Comparison of ENCODE assay signal across 1 cellular context in genomic region chr13:33542309-33543088, GRCh38.
TF ChIP-seq lines count a peak whose summit lies in the region.

No MANE protein-coding gene starts in this region.

TF ChIP-seq in HepG2, 621 proteins besides CTCF, POLR2A, EP300 and RAD21 (continued from another document and continues in another):
- peak; percentile 100 for TF ChIP-seq TFDP1 (CRISPR knock-in tag; IDR thresholded peaks at IDR 0.05; ENCODE audit: borderline replicate concordance)
- peak; percentile 89 for TF ChIP-seq ARID5B (CRISPR knock-in tag; IDR thresholded peaks at IDR 0.05)
- TF ChIP-seq ZNF569 (CRISPR knock-in tag; IDR thresholded peaks at IDR 0.05; ENCODE audit: borderline replicate concordance): peak; percentile 88; the same call in 1 of the 2 replicates
- TF ChIP-seq WIZ (CRISPR knock-in tag; IDR thresholded peaks at IDR 0.05): no peak; the same call in none of the 2 replicates
- no peak for TF ChIP-seq ARNT (IDR thresholded peaks at IDR 0.05)
- TF ChIP-seq ZNF766 (CRISPR knock-in tag; IDR thresholded peaks at IDR 0.05; ENCODE audit: borderline replicate concordance): peak; percentile 98; the same call in 1 of the 2 replicates
- TF ChIP-seq MIXL1 (CRISPR knock-in tag; IDR thresholded peaks at IDR 0.05): peak; percentile 78; the same call in 1 of the 2 replicates
- peak; percentile 99 for TF ChIP-seq ZSCAN21 (CRISPR knock-in tag; IDR thresholded peaks at IDR 0.05; ENCODE audit: borderline replicate concordance)
- TF ChIP-seq KAT2B (IDR thresholded peaks at IDR 0.05; ENCODE audit: borderline replicate concordance, low read depth, low read length): no peak
- TF ChIP-seq SNAPC5 (CRISPR knock-in tag; IDR thresholded peaks at IDR 0.05; ENCODE audit: borderline replicate concordance): peak; percentile 91; the same call in 1 of the 2 replicates
- peak; percentile 93; the same call in 1 of the 2 replicates for TF ChIP-seq ZNF816 (CRISPR knock-in tag; IDR thresholded peaks at IDR 0.05; ENCODE audit: borderline replicate concordance)
- no peak for TF ChIP-seq ZNF382 (CRISPR knock-in tag; IDR thresholded peaks at IDR 0.05; ENCODE audit: borderline replicate concordance)
- TF ChIP-seq GTF3A (CRISPR knock-in tag; conservative IDR thresholded peaks at IDR 0.05): no peak
- peak; percentile 98 for TF ChIP-seq ZNF138 (CRISPR knock-in tag; IDR thresholded peaks at IDR 0.05; ENCODE audit: low read depth)
- TF ChIP-seq SIN3B (IDR thresholded peaks at IDR 0.05; ENCODE audit: low read length): no peak
- TF ChIP-seq GLMP (CRISPR knock-in tag; IDR thresholded peaks at IDR 0.05; ENCODE audit: borderline replicate concordance): no peak
- peak; percentile 97 for TF ChIP-seq RNF219 (CRISPR knock-in tag; IDR thresholded peaks at IDR 0.05)
- TF ChIP-seq POLR2AphosphoS5 (IDR thresholded peaks at IDR 0.05; ENCODE audit: low read depth, low read length): peak; percentile 92
- no peak for TF ChIP-seq MAFK (conservative IDR thresholded peaks at IDR 0.05 in 1 of 2, IDR thresholded peaks at IDR 0.05 in 1 of 2; ENCODE audit: low read length in 2 of 2)
- TF ChIP-seq KDM6A (CRISPR knock-in tag; IDR thresholded peaks at IDR 0.05; ENCODE audit: low read depth): no peak
- peak; percentile 100 for TF ChIP-seq ZBTB25 (CRISPR knock-in tag; IDR thresholded peaks at IDR 0.05)
- peak; percentile 99 for TF ChIP-seq ZNF781 (CRISPR knock-in tag; IDR thresholded peaks at IDR 0.05; ENCODE audit: borderline replicate concordance, not compliant biosample characterization)
- TF ChIP-seq ATF3 (CRISPR knock-in tag; IDR thresholded peaks at IDR 0.05): peak; percentile 67
- peak; percentile 98 for TF ChIP-seq AGO2 (optimal IDR thresholded peaks at IDR 0.05; ENCODE audit: low read depth, low read length)
- peak; percentile 89 for TF ChIP-seq ELF3 (CRISPR knock-in tag; IDR thresholded peaks at IDR 0.05)
- TF ChIP-seq ZNF367 (CRISPR knock-in tag; IDR thresholded peaks at IDR 0.05; ENCODE audit: borderline replicate concordance): peak; percentile 92
- peak; percentile 99 for TF ChIP-seq MTA1 (CRISPR knock-in tag; IDR thresholded peaks at IDR 0.05; ENCODE audit: borderline replicate concordance)
- no peak for TF ChIP-seq TCF7L2 (IDR thresholded peaks at IDR 0.05; ENCODE audit: low read depth, low read length)
- TF ChIP-seq ZNF709 (CRISPR knock-in tag; IDR thresholded peaks at IDR 0.05): peak; percentile 95; the same call in 1 of the 2 replicates
- TF ChIP-seq ZNF572 (CRISPR knock-in tag; IDR thresholded peaks at IDR 0.05): peak; percentile 73; the same call in 1 of the 2 replicates
- TF ChIP-seq ZNF264 (CRISPR knock-in tag; IDR thresholded peaks at IDR 0.05): peak; percentile 88
- TF ChIP-seq PHF8 (CRISPR knock-in tag; IDR thresholded peaks at IDR 0.05): peak; percentile 76
- TF ChIP-seq ZBTB20 (CRISPR knock-in tag; IDR thresholded peaks at IDR 0.05; ENCODE audit: borderline replicate concordance, low read depth): peak; percentile 97
- TF ChIP-seq SP4 (CRISPR knock-in tag; IDR thresholded peaks at IDR 0.05): peak; percentile 95
- TF ChIP-seq ZNF770 (CRISPR knock-in tag; IDR thresholded peaks at IDR 0.05): peak; percentile 52
- peak; percentile 88; the same call in 1 of the 2 replicates for TF ChIP-seq ARID4A (CRISPR knock-in tag; IDR thresholded peaks at IDR 0.05; ENCODE audit: borderline replicate concordance)
- peak; percentile 92; the same call in 1 of the 2 replicates for TF ChIP-seq HOXD1 (CRISPR knock-in tag; IDR thresholded peaks at IDR 0.05)
- peak; percentile 81 for TF ChIP-seq BHLHE40 (IDR thresholded peaks at IDR 0.05; ENCODE audit: low read length)
- peak; percentile 86; the same call in 1 of the 2 replicates for TF ChIP-seq RXRB (CRISPR knock-in tag; IDR thresholded peaks at IDR 0.05; ENCODE audit: borderline replicate concordance)
- TF ChIP-seq ZFP82 (CRISPR knock-in tag; IDR thresholded peaks at IDR 0.05; ENCODE audit: borderline replicate concordance): peak; percentile 94; the same call in 1 of the 2 replicates
- TF ChIP-seq ZBTB4 (CRISPR knock-in tag; IDR thresholded peaks at IDR 0.05; ENCODE audit: borderline replicate concordance): peak; percentile 96; the same call in 1 of the 2 replicates
